Comparison of ENCODE assay signal across 23 cellular contexts in genomic region chr11:38315151-38315550, GRCh38.
"Had no signal": no experiment of that assay in that cellular context is flagged by ENCODE, and none has a peak within 500 bp of the region (broad histone marks: within the 10 kb centered on the region; RNA-seq: fewer than 3 reads in every experiment).

No MANE protein-coding gene starts in this region.

- H3K9me3 ChIP-seq: uterus had no signal

- ATAC-seq: gastroesophageal sphincter; heart left ventricle; left cardiac atrium; naive thymus-derived CD4-positive, alpha-beta T cell; sciatic nerve; stimulated activated effector memory CD8-positive, alpha-beta T cell treated with anti-CD3 and anti-CD28 coated beads, Interleukin-12 subunit alpha, Interleukin-12 subunit beta, amount 100 ng/mL, for 72 hours; stimulated activated naive CD8-positive, alpha-beta T cell treated with anti-CD3 and anti-CD28 coated beads, Interleukin-15, amount 100 ng/mL, for 72 hours had no signal

- H3K36me3 ChIP-seq: gastroesophageal sphincter, heart left ventricle, suprapubic skin, tibial nerve, uterus, WERI-Rb-1 had no signal

- H3K27ac ChIP-seq: gastroesophageal sphincter, heart left ventricle, suprapubic skin, tibial nerve, uterus, WERI-Rb-1 had no signal

- H3K4me1 ChIP-seq: gastroesophageal sphincter, heart left ventricle, suprapubic skin, tibial nerve, uterus had no signal

- H3K4me3 ChIP-seq: gastroesophageal sphincter, heart left ventricle, suprapubic skin, tibial nerve, uterus had no signal

- DNase-seq: activated CD4-positive, alpha-beta T cell treated with anti-CD3 and anti-CD28 coated beads, Interleukin-2, amount 50 U/mL, for 1 hour; activated CD4-positive, CD25-positive, alpha-beta regulatory T cell treated with anti-CD3 and anti-CD28 coated beads, Interleukin-2, amount 50 U/mL, for 72 hours; activated T-cell treated with anti-CD3 and anti-CD28 coated beads, Interleukin-2, amount 50 U/mL, for 1 hour; amniotic stem cell; caudate nucleus; dermis blood vessel endothelial cell; effector CD8-positive, alpha-beta T cell; heart left ventricle; left cardiac atrium; naive thymus-derived CD4-positive, alpha-beta T cell; occipital lobe; posterior cingulate gyrus; small intestine; stimulated activated CD4-positive, alpha-beta T cell treated with anti-CD3 and anti-CD28 coated beads, Interleukin-2, amount 100 ng/mL, for 24 hours; stimulated activated naive CD8-positive, alpha-beta T cell treated with anti-CD3 and anti-CD28 coated beads, Interleukin-15, amount 100 ng/mL, for 72 hours; T-helper 1 cell; uterus; WERI-Rb-1 had no signal

- H3K27me3 ChIP-seq: gastroesophageal sphincter, heart left ventricle, suprapubic skin, tibial nerve, uterus had no signal
